ENCODE assay signal across 20 cellular contexts in genomic region chr13:20988909-20989735, GRCh38.
DNase-seq lines count a peak whose midpoint lies in the region; ATAC-seq and TF ChIP-seq lines count a peak whose summit lies in the region.
"Had no signal": no experiment of that assay in that cellular context is flagged by ENCODE, and none has a peak within 500 bp of the region (broad histone marks: within the 10 kb centered on the region; RNA-seq: fewer than 3 reads in every experiment).

No MANE protein-coding gene starts in this region.

- ATAC-seq in heart left ventricle, result peak in 3 of 4 donors; percentile 27 to 33 (median 32)
- peak; percentile 14 to 15 for ATAC-seq in lower lobe of right lung
- peak; percentile 14 for ATAC-seq in stimulated activated memory B cell treated with anti-CD40 and anti-IgM and Interleukin-4, amounts not matched to agents 10 μg/mL and 1 μg/mL and 100 μg/mL, for 72 hours
- ATAC-seq in GM21447 (IDR thresholded peaks at IDR 0.05; ENCODE audit: unreplicated experiment), result no peak

- intact Hi-C loops in heart left ventricle (cut with DNase I) (loop anchor here in 1 of 10 donors (10.0 kb wide), 1 partner anchor 56 kb away; no protein-coding TSS in a partner anchor), lower lobe of right lung (cut with DNase I) (no loop called here)

- no peak overlapping the region for H3K27ac Mint-ChIP-seq in stimulated activated memory B cell treated with anti-CD40 and anti-IgM and Interleukin-4, amounts not matched to agents 10 μg/mL and 1 μg/mL and 100 μg/mL, for 72 hours
- H3K27ac Mint-ChIP-seq: IgD-negative memory B cell had no signal

- no peaks in the 10 kb centered on the region for H3K36me3 Mint-ChIP-seq in stimulated activated memory B cell treated with anti-CD40 and anti-IgM and Interleukin-4, amounts not matched to agents 10 μg/mL and 1 μg/mL and 100 μg/mL, for 72 hours

- DNase-seq in GM10266 (ENCODE audit: extremely low spot score), result peak; percentile 8
- no peak for DNase-seq in heart left ventricle
- no peak for DNase-seq in lower lobe of right lung
- no peak for DNase-seq in effector memory CD4-positive, alpha-beta T cell
- no peak for DNase-seq in amniotic stem cell (lab: John Stamatoyannopoulos, UW)
- DNase-seq: AML-193, COR-L47, DMS153, HFFc6, Kasumi-1, MV-4-11, NCI-H1436, NCI-H2029, NCI-H2171 treated with DMSO at 0.1 percent for 48 hours, NCI-H774, PC-9 had no signal

- H3K9me3 ChIP-seq in heart left ventricle, result no peaks in the 10 kb centered on the region
- no peaks in the 10 kb centered on the region for H3K9me3 ChIP-seq in lower lobe of right lung
- no peaks in the 10 kb centered on the region for H3K9me3 ChIP-seq in effector memory CD4-positive, alpha-beta T cell (ENCODE audit: control insufficient read depth, low read length)

- H3K9me3 Mint-ChIP-seq in stimulated activated memory B cell treated with anti-CD40 and anti-IgM and Interleukin-4, amounts not matched to agents 10 μg/mL and 1 μg/mL and 100 μg/mL, for 72 hours, result no peaks in the 10 kb centered on the region
- H3K9me3 Mint-ChIP-seq: HFFc6, IgD-negative memory B cell had no signal

- H3K27ac ChIP-seq in heart left ventricle (peak overlapping the region in 5 of 12 donors; percentile 7 to 58 (median 49)), lower lobe of right lung (no peak overlapping the region)
- H3K27ac ChIP-seq in effector memory CD4-positive, alpha-beta T cell (ENCODE audit: insufficient read depth, low read length, poor library complexity, severe bottlenecking), result no peak overlapping the region
- H3K27ac ChIP-seq: PC-9, SK-N-MC had no signal

- no peak for TF ChIP-seq CTCF in GM10266 (IDR thresholded peaks at IDR 0.05; ENCODE audit: control insufficient read depth, insufficient read depth, low read depth, missing control alignments)
- TF ChIP-seq CTCF in heart left ventricle (IDR thresholded peaks at IDR 0.05), result no peak
- no peak for TF ChIP-seq CTCF in lower lobe of right lung (IDR thresholded peaks at IDR 0.05)

- H3K4me1 Mint-ChIP-seq in stimulated activated memory B cell treated with anti-CD40 and anti-IgM and Interleukin-4, amounts not matched to agents 10 μg/mL and 1 μg/mL and 100 μg/mL, for 72 hours, result no peaks in the 10 kb centered on the region

- H3K27me3 Mint-ChIP-seq in stimulated activated memory B cell treated with anti-CD40 and anti-IgM and Interleukin-4, amounts not matched to agents 10 μg/mL and 1 μg/mL and 100 μg/mL, for 72 hours, result peaks cover 9% of the 10 kb centered on the region
- H3K27me3 Mint-ChIP-seq: IgD-negative memory B cell had no signal

- H3K4me3 ChIP-seq in heart left ventricle, result no peak overlapping the region
- H3K4me3 ChIP-seq in lower lobe of right lung, result no peak overlapping the region
- no peak overlapping the region for H3K4me3 ChIP-seq in effector memory CD4-positive, alpha-beta T cell (ENCODE audit: insufficient read depth, low read depth, low read length, poor library complexity, severe bottlenecking)
- H3K4me3 ChIP-seq: PC-9, SK-N-MC had no signal

- 84 to 92% (median 88%) methylated on average over 30 to 47 of the region's 47 CpGs for WGBS in heart left ventricle, 4 donors

- peaks cover 0 to 79% (median 69%) of the 10 kb centered on the region in 9 donors for H3K36me3 ChIP-seq in heart left ventricle
- peaks cover 68% of the 10 kb centered on the region for H3K36me3 ChIP-seq in lower lobe of right lung
- no peaks in the 10 kb centered on the region for H3K36me3 ChIP-seq in effector memory CD4-positive, alpha-beta T cell (ENCODE audit: control insufficient read depth, insufficient read depth, low read length)

- no peaks in the 10 kb centered on the region for H3K27me3 ChIP-seq in heart left ventricle
- H3K27me3 ChIP-seq in lower lobe of right lung (ENCODE audit: low read depth), result no peaks in the 10 kb centered on the region
- no peaks in the 10 kb centered on the region for H3K27me3 ChIP-seq in effector memory CD4-positive, alpha-beta T cell (replicated peaks; ENCODE audit: control insufficient read depth, insufficient read depth, low read length, poor library complexity, severe bottlenecking)

- no peak for TF ChIP-seq POLR2A in heart left ventricle (IDR thresholded peaks at IDR 0.05)

- peaks cover 0 to 30% (median 0%) of the 10 kb centered on the region in 12 donors for H3K4me1 ChIP-seq in heart left ventricle
- H3K4me1 ChIP-seq in lower lobe of right lung, result no peaks in the 10 kb centered on the region
- H3K4me1 ChIP-seq in effector memory CD4-positive, alpha-beta T cell (ENCODE audit: control insufficient read depth, insufficient read depth, low read length, poor library complexity, severe bottlenecking), result no peaks in the 10 kb centered on the region

- H3K4me3 Mint-ChIP-seq in stimulated activated memory B cell treated with anti-CD40 and anti-IgM and Interleukin-4, amounts not matched to agents 10 μg/mL and 1 μg/mL and 100 μg/mL, for 72 hours, result no peak overlapping the region
- H3K4me3 Mint-ChIP-seq: HFFc6, IgD-negative memory B cell had no signal
